Comparison of ENCODE assay signal across 16 cellular contexts in the genomic region with DNA sequence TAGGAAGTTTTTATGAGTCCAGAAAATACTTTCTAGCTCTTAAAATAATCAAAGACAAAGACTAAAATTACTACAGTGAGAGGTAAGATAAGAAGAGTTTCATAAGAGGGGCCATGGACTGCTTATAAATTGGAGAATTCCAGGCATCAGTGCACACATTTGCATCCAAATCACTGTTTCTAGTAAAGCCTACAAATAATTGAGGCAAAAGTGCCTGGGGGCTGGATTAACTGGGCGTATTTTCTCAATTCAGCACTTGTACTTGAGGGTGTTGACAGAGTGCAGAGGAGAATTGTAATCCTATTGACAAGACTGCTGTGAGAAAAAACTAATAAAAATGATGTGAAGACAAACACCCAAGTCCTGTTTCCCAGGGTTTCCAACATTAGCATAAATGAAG.
"Had no signal": no experiment of that assay in that cellular context is flagged by ENCODE, and none has a peak within 500 bp of the region (broad histone marks: within the 10 kb centered on the region; RNA-seq: fewer than 3 reads in every experiment).

No MANE protein-coding gene starts in this region.

- H3K27ac Mint-ChIP-seq: activated CD8-positive, alpha-beta T cell treated with anti-CD3 and anti-CD28 coated beads for 36 hours; activated T-cell treated with anti-CD3 and anti-CD28 coated beads, Interleukin-2, amount 50 U/mL, for 72 hours; mesothelial cell of epicardium; neural progenitor cell; stimulated activated naive CD8-positive, alpha-beta T cell treated with anti-CD3 and anti-CD28 coated beads, Interleukin-15, amount 100 ng/mL, for 72 hours had no signal

- H3K4me1 ChIP-seq: lower lobe of right lung, neural progenitor cell had no signal

- H3K4me3 ChIP-seq: lower lobe of right lung, neural progenitor cell, ovary, thoracic aorta had no signal

- H3K9ac ChIP-seq: neural progenitor cell had no signal

- H3K4me1 Mint-ChIP-seq: mesothelial cell of epicardium; stimulated activated naive CD8-positive, alpha-beta T cell treated with anti-CD3 and anti-CD28 coated beads, Interleukin-15, amount 100 ng/mL, for 72 hours had no signal

- H3K36me3 Mint-ChIP-seq: mesothelial cell of epicardium, neural progenitor cell had no signal

- H3K9me3 ChIP-seq: ovary, thoracic aorta had no signal

- H3K27ac ChIP-seq: epithelial cell of prostate, lower lobe of right lung, neural progenitor cell, ovary, thoracic aorta, VCaP had no signal

- H3K4me3 Mint-ChIP-seq: activated CD8-positive, alpha-beta T cell treated with anti-CD3 and anti-CD28 coated beads for 36 hours; activated T-cell treated with anti-CD3 and anti-CD28 coated beads, Interleukin-2, amount 50 U/mL, for 72 hours; mesothelial cell of epicardium; neural progenitor cell; stimulated activated naive CD8-positive, alpha-beta T cell treated with anti-CD3 and anti-CD28 coated beads, Interleukin-15, amount 100 ng/mL, for 72 hours had no signal

- ATAC-seq: activated CD8-positive, alpha-beta T cell treated with anti-CD3 and anti-CD28 coated beads for 36 hours; activated T-cell treated with anti-CD3 and anti-CD28 coated beads, Interleukin-2, amount 50 U/mL, for 72 hours; lower lobe of right lung; stimulated activated naive CD8-positive, alpha-beta T cell treated with anti-CD3 and anti-CD28 coated beads, Interleukin-15, amount 100 ng/mL, for 72 hours had no signal

- H3K36me3 ChIP-seq: lower lobe of right lung, neural progenitor cell, ovary, thoracic aorta had no signal

- DNase-seq: activated CD4-positive, alpha-beta T cell treated with anti-CD3 and anti-CD28 coated beads for 4 hours; activated CD8-positive, alpha-beta memory T cell treated with anti-CD3 and anti-CD28 coated beads, Interleukin-2, amount 50 U/mL, for 4 hours; activated CD8-positive, alpha-beta T cell treated with anti-CD3 and anti-CD28 coated beads for 36 hours; activated naive CD4-positive, alpha-beta T cell; activated T-cell treated with anti-CD3 and anti-CD28 coated beads, Interleukin-2, amount 50 U/mL, for 72 hours; effector CD4-positive, alpha-beta T cell; lower lobe of right lung; ovary; stimulated activated CD4-positive, alpha-beta T cell treated with anti-CD3 and anti-CD28 coated beads, Interleukin-4, amount 100 ng/mL, for 24 hours; stimulated activated naive CD8-positive, alpha-beta T cell treated with anti-CD3 and anti-CD28 coated beads, Interleukin-15, amount 100 ng/mL, for 72 hours; T1000 had no signal

- H3K27me3 ChIP-seq: neural progenitor cell, ovary had no signal

- H3K27me3 Mint-ChIP-seq: activated CD8-positive, alpha-beta T cell treated with anti-CD3 and anti-CD28 coated beads for 36 hours; stimulated activated naive CD8-positive, alpha-beta T cell treated with anti-CD3 and anti-CD28 coated beads, Interleukin-15, amount 100 ng/mL, for 72 hours had no signal
